ENCODE assay signal across 20 cellular contexts in genomic region chrX:12139934-12140611, GRCh38. TPM values are rescaled to one million over a fixed set of nuclear protein-coding genes. Genes with fewer than 3 reads are reported as not detected.
A peak's percentile ranks its signal among the peaks of the same experiment; 100 is the strongest.
DNase-seq lines count a peak whose midpoint lies in the region; FAIRE-seq and TF ChIP-seq lines count a peak whose summit lies in the region.
"Had no signal": no experiment of that assay in that cellular context is flagged by ENCODE, and none has a peak within 500 bp of the region (broad histone marks: within the 10 kb centered on the region; RNA-seq: fewer than 3 reads in every experiment).

No MANE protein-coding gene starts in this region.

- no peak overlapping the region for H3K4me3 ChIP-seq in bronchial epithelial cell (ENCODE audit: low read depth, low read length)
- no peak overlapping the region for H3K4me3 ChIP-seq in trophoblast cell (ENCODE audit: low read depth, low read length)
- H3K4me3 ChIP-seq: gastrocnemius medialis, SJCRH30 had no signal

- peak; percentile 29 for FAIRE-seq in D721Med (lab: Jason Lieb, UNC)
- no peak for FAIRE-seq in bronchial epithelial cell (lab: Jason Lieb, UNC)

- no peak overlapping the region for H3K4ac ChIP-seq in trophoblast cell (ENCODE audit: low read depth, low read length)

- no peak overlapping the region for H4K8ac ChIP-seq in trophoblast cell (ENCODE audit: low read depth, low read length)

- H2AFZ ChIP-seq in trophoblast cell (ENCODE audit: insufficient read depth, low read length, poor library complexity) = no peak overlapping the region

- no peak overlapping the region for H3K27ac Mint-ChIP-seq in activated CD4-positive, alpha-beta T cell treated with anti-CD3 and anti-CD28 coated beads, Interleukin-2, amount 10 ng/mL, durations not matched to agents 7 days and 5 days
- H3K27ac Mint-ChIP-seq: activated T-helper 2 cell treated with anti-CD3 and anti-CD28 coated beads, Interferon-gamma antibody, Interleukin-2, Interleukin-4, amounts not matched to agents 10 μg/mL and 5 μg/mL and 100 μg/mL, durations not matched to agents 14 hours and 24 hours and 36 hours; CD14-positive monocyte had no signal

- peaks cover 31% of the 10 kb centered on the region for H3K27me3 Mint-ChIP-seq in activated CD4-positive, alpha-beta T cell treated with anti-CD3 and anti-CD28 coated beads, Interleukin-2, amount 10 ng/mL, durations not matched to agents 7 days and 5 days

- H3K79me1 ChIP-seq in trophoblast cell (ENCODE audit: low read length) = peaks cover 5% of the 10 kb centered on the region

- no peak overlapping the region for H3K23ac ChIP-seq in trophoblast cell (ENCODE audit: low read length)

- H3K4me3 Mint-ChIP-seq in activated CD4-positive, alpha-beta T cell treated with anti-CD3 and anti-CD28 coated beads, Interleukin-2, amount 10 ng/mL, durations not matched to agents 7 days and 5 days = no peak overlapping the region
- H3K4me3 Mint-ChIP-seq: CD14-positive monocyte had no signal

- DNase-seq in D721Med (ENCODE audit: insufficient read length, low spot score) = no peak
- peak; percentile 74 for DNase-seq in LHCN-M2 (ENCODE audit: low read depth)
- peak; percentile 77 for DNase-seq in bronchial epithelial cell (ENCODE audit: low read depth)
- no peak for DNase-seq in trophoblast cell
- DNase-seq in activated CD4-positive, alpha-beta T cell treated with anti-CD3 and anti-CD28 coated beads, Interleukin-2, amount 10 ng/mL, durations not matched to agents 7 days and 5 days = no peak
- no peak for DNase-seq in dermis blood vessel endothelial cell
- no peak for DNase-seq in islet precursor cell
- DNase-seq: amniotic stem cell; gastrocnemius medialis; NCI-H1694 treated with DMSO at 0.1 percent for 48 hours; right cardiac atrium; stimulated activated CD4-positive, alpha-beta T cell treated with anti-CD3 and anti-CD28 coated beads, Interleukin-2, amount 100 ng/mL, for 48 hours; T-helper 2 cell had no signal

- peak overlapping the region; percentile 69 for H3K4me2 ChIP-seq in trophoblast cell (ENCODE audit: low read length)

- H2BK120ac ChIP-seq in trophoblast cell (ENCODE audit: insufficient read depth, low read length, poor library complexity) = no peak overlapping the region

- H3K79me2 ChIP-seq in trophoblast cell (ENCODE audit: control insufficient read depth, insufficient read depth, low read length, poor library complexity) = peaks cover 2% of the 10 kb centered on the region

- no peak overlapping the region for H4K12ac ChIP-seq in trophoblast cell (ENCODE audit: low read depth, low read length)

- H4K91ac ChIP-seq in trophoblast cell (ENCODE audit: low read depth, low read length) = no peak overlapping the region

- H2BK5ac ChIP-seq in trophoblast cell (ENCODE audit: low read depth, low read length, poor library complexity) = no peak overlapping the region

- H3K4me1 ChIP-seq in trophoblast cell (ENCODE audit: control insufficient read depth in 1 of 2, insufficient read depth in 2 of 2, low read length in 2 of 2) = peaks cover 0 to 3% of the 10 kb centered on the region in 2 experiments
- H3K4me1 ChIP-seq: gastrocnemius medialis, SJCRH30 had no signal

- H3K4me1 Mint-ChIP-seq in activated CD4-positive, alpha-beta T cell treated with anti-CD3 and anti-CD28 coated beads, Interleukin-2, amount 10 ng/mL, durations not matched to agents 7 days and 5 days = no peaks in the 10 kb centered on the region
- H3K4me1 Mint-ChIP-seq: CD14-positive monocyte had no signal

- POLR2A ChIA-PET in activated CD4-positive, alpha-beta T cell treated with anti-CD3 and anti-CD28 coated beads, Interleukin-2, amount 10 ng/mL, durations not matched to agents 7 days and 5 days (lab: Charles Lee) = no interaction called here

- H3K36me3 Mint-ChIP-seq in activated CD4-positive, alpha-beta T cell treated with anti-CD3 and anti-CD28 coated beads, Interleukin-2, amount 10 ng/mL, durations not matched to agents 7 days and 5 days (ENCODE audit: low read depth) = no peaks in the 10 kb centered on the region
- H3K36me3 Mint-ChIP-seq: CD14-positive monocyte had no signal

- H3K9me3 ChIP-seq in trophoblast cell (ENCODE audit: insufficient read depth, low read depth, low read length) = no peaks in the 10 kb centered on the region
- H3K9me3 ChIP-seq: gastrocnemius medialis, neutrophil, SJCRH30 had no signal

- H3K9me3 Mint-ChIP-seq in activated CD4-positive, alpha-beta T cell treated with anti-CD3 and anti-CD28 coated beads, Interleukin-2, amount 10 ng/mL, durations not matched to agents 7 days and 5 days = no peaks in the 10 kb centered on the region
- H3K9me3 Mint-ChIP-seq: activated T-helper 2 cell treated with anti-CD3 and anti-CD28 coated beads, Interferon-gamma antibody, Interleukin-2, Interleukin-4, amounts not matched to agents 10 μg/mL and 5 μg/mL and 100 μg/mL, durations not matched to agents 14 hours and 24 hours and 36 hours had no signal

- H3K14ac ChIP-seq in trophoblast cell (ENCODE audit: low read length) = no peak overlapping the region

- H3K27ac ChIP-seq in trophoblast cell (ENCODE audit: low read depth, low read length) = no peak overlapping the region
- H3K27ac ChIP-seq: gastrocnemius medialis, neutrophil, SJCRH30 had no signal

- no peak overlapping the region for H2AK5ac ChIP-seq in trophoblast cell (ENCODE audit: low read length)

- H3K27me3 ChIP-seq in bronchial epithelial cell (ENCODE audit: control insufficient read depth, insufficient read depth, low read length) (no peaks in the 10 kb centered on the region), trophoblast cell (ENCODE audit: insufficient read depth, low read length) (peaks cover 4% of the 10 kb centered on the region)
- H3K27me3 ChIP-seq: gastrocnemius medialis, SJCRH30 had no signal

- no peaks in the 10 kb centered on the region for H3K36me3 ChIP-seq in bronchial epithelial cell (ENCODE audit: control insufficient read depth, insufficient read depth, low read length)
- H3K36me3 ChIP-seq in trophoblast cell (ENCODE audit: control insufficient read depth in 1 of 2, insufficient read depth in 2 of 2, low read length in 2 of 2) = no peaks in the 10 kb centered on the region
- H3K36me3 ChIP-seq: gastrocnemius medialis, neutrophil, SJCRH30 had no signal

- CTCF ChIA-PET in activated CD4-positive, alpha-beta T cell treated with anti-CD3 and anti-CD28 coated beads, Interleukin-2, amount 10 ng/mL, durations not matched to agents 7 days and 5 days (lab: Charles Lee) = no interaction called here

- H2BK12ac ChIP-seq in trophoblast cell (ENCODE audit: low read length) = no peak overlapping the region

- H3K9ac ChIP-seq in trophoblast cell (ENCODE audit: low read length) = no peak overlapping the region

- TF ChIP-seq CTCF in D721Med (IDR thresholded peaks at IDR 0.05; ENCODE audit: insufficient read depth, missing control alignments) (no peak), bronchial epithelial cell (IDR thresholded peaks at IDR 0.05; ENCODE audit: insufficient read depth, low read length, severe bottlenecking) (no peak)

- no peak overlapping the region for H3K18ac ChIP-seq in trophoblast cell (ENCODE audit: low read length)

- WGBS in trophoblast cell (ENCODE audit: extremely low coverage, insufficient coverage, insufficient read length) = no CpG with 5 or more reads among the region's 4 CpGs

RNA-seq across cellular contexts. Expression of gene FRMPD4, which starts 1.8 kb away (rescaled TPM):
- total RNA-seq in LHCN-M2 (2014; rRNA removed) (2.6 and 3.7 TPM in 2 replicates), bronchial epithelial cell (under 0.01 and 0.79 TPM in 2 replicates), dermis blood vessel endothelial cell (0.05 TPM in 1 of 2 replicates, not detected in the other)
- polyA plus RNA-seq in LHCN-M2 (2012) = 1.8 TPM
- polyA plus RNA-seq in trophoblast cell (2013) = 2.1 and 2.4 TPM in 2 replicates
- not detected for total RNA-seq in activated CD4-positive, alpha-beta T cell treated with anti-CD3 and anti-CD28 coated beads, Interleukin-2, amount 10 ng/mL, durations not matched to agents 7 days and 5 days
- total RNA-seq: activated CD8-positive, alpha-beta memory T cell treated with anti-CD3 and anti-CD28 coated beads for 36 hours; activated T-helper 2 cell treated with anti-CD3 and anti-CD28 coated beads, Interferon-gamma antibody, Interleukin-2, Interleukin-4, amounts not matched to agents 10 μg/mL and 5 μg/mL and 100 μg/mL, durations not matched to agents 14 hours and 24 hours and 36 hours; left lobe of liver; OCI-LY7; SJCRH30 had no signal
- polyA plus RNA-seq: CD14-positive monocyte had no signal

Comparison
In these comparisons a context has a peak if more than half of its experiments do, and no peak if none do; other contexts are left out.
1. DNase-seq: peak in LHCN-M2 (single experiment) and bronchial epithelial cell (single experiment); none in D721Med (single experiment), trophoblast cell (0 of 2), activated CD4-positive, alpha-beta T cell treated with anti-CD3 and anti-CD28 coated beads, Interleukin-2, amount 10 ng/mL, durations not matched to agents 7 days and 5 days (single experiment), dermis blood vessel endothelial cell (single experiment) and islet precursor cell (single experiment).